Comparison of ENCODE assay signal across 8 cellular contexts in genomic region chr3:44914936-44915335, GRCh38. TPM values are rescaled to one million over a fixed set of nuclear protein-coding genes. Genes with fewer than 3 reads are reported as not detected.
A peak's percentile ranks its signal among the peaks of the same experiment; 100 is the strongest.
DNase-seq lines count a peak whose midpoint lies in the region; ATAC-seq and TF ChIP-seq lines count a peak whose summit lies in the region.
"Had no signal": no experiment of that assay in that cellular context is flagged by ENCODE, and none has a peak within 500 bp of the region (broad histone marks: within the 10 kb centered on the region; RNA-seq: fewer than 3 reads in every experiment).

No MANE protein-coding gene starts in this region.

- no TSS peak for BruUV-seq in PC-3 (replicated peaks; lab: Mats Ljungman, UMichigan)

- no peak overlapping the region for H2BK5ac ChIP-seq in mesenchymal stem cell (ENCODE audit: low read depth, low read length, poor library complexity, severe bottlenecking)

- H4K20me1 ChIP-seq in GM23248 (ENCODE audit: insufficient read depth) = no peaks in the 10 kb centered on the region
- H4K20me1 ChIP-seq in PC-3 (ENCODE audit: low read length) = no peaks in the 10 kb centered on the region

- H3K27me3 ChIP-seq in GM23248 (replicated peaks; ENCODE audit: insufficient read depth) (no peaks in the 10 kb centered on the region), PC-3 (ENCODE audit: low read length) (no peaks in the 10 kb centered on the region), psoas muscle (ENCODE audit: insufficient read depth in 3 of 3, low read length in 2 of 3) (no peaks in the 10 kb centered on the region), mesenchymal stem cell (ENCODE audit: control insufficient read depth in 1 of 2, insufficient read depth in 1 of 2, low read length in 2 of 2) (peaks cover 0 to 5% of the 10 kb centered on the region in 2 experiments)

- H3K79me2 ChIP-seq in GM23248 (ENCODE audit: insufficient read depth) (no peaks in the 10 kb centered on the region), PC-3 (ENCODE audit: low read length) (no peaks in the 10 kb centered on the region)

- TF ChIP-seq CTCF in PC-3 (conservative IDR thresholded peaks at IDR 0.05; ENCODE audit: low read depth, low read length) = peak; percentile 77
- peak; percentile 40 for TF ChIP-seq CTCF in fibroblast of mammary gland (conservative IDR thresholded peaks at IDR 0.05; ENCODE audit: control insufficient read depth, insufficient read depth, low read depth, low read length)
- peak; percentile 16 for TF ChIP-seq CTCF in psoas muscle (IDR thresholded peaks at IDR 0.05)

- H3K79me1 ChIP-seq in mesenchymal stem cell (replicated peaks; ENCODE audit: low read length, poor library complexity, severe bottlenecking) = no peaks in the 10 kb centered on the region

- in situ Hi-C loops in GM23248 (cut with MboI) = loop anchor here (10.0 kb wide), 1 partner anchor 380 kb away; no protein-coding TSS in a partner anchor

- CTCF ChIA-PET in PC-3 (lab: Charles Lee) = interaction anchor here (0.5 to 1.4 kb wide), 9 partner anchors 29 to 242 kb away, joined by 4 to 8 read pairs (median 5); partner anchors contain the start of genes EXOSC7 and ZDHHC3

- no peak overlapping the region for H2BK15ac ChIP-seq in mesenchymal stem cell (ENCODE audit: low read depth, poor library complexity, severe bottlenecking)

- H3K23ac ChIP-seq in mesenchymal stem cell (ENCODE audit: low read length in 2 of 2) = no peak overlapping the region

- intact Hi-C loops in PC-3 (cut with micrococcal nuclease) = loop anchor here (1.0 to 2.0 kb wide), 6 partner anchors 29 to 592 kb away; no protein-coding TSS in a partner anchor
- intact Hi-C loops in psoas muscle (cut with DNase I) = loop anchor here (2.0 to 10.0 kb wide), 4 partner anchors 153 to 590 kb away; partner anchors contain the start of genes KIAA1143 (in 1 of the 2) and KIF15 (in 1 of the 2)

- no peaks in the 10 kb centered on the region for H3K4me1 ChIP-seq in GM23248 (ENCODE audit: insufficient read depth)
- H3K4me1 ChIP-seq in PC-3 (ENCODE audit: insufficient read depth, low read length) = no peaks in the 10 kb centered on the region
- no peaks in the 10 kb centered on the region for H3K4me1 ChIP-seq in psoas muscle
- no peaks in the 10 kb centered on the region for H3K4me1 ChIP-seq in mesenchymal stem cell (ENCODE audit: control insufficient read depth, insufficient read depth, low read depth, low read length)

- no peak overlapping the region for H2BK12ac ChIP-seq in mesenchymal stem cell (ENCODE audit: low read length in 2 of 2)

- H3K9ac ChIP-seq in GM23248 (no peak overlapping the region), PC-3 (ENCODE audit: low read length) (no peak overlapping the region), mesenchymal stem cell (ENCODE audit: low read length) (no peak overlapping the region)

- H3K36me3 ChIP-seq in GM23248 (ENCODE audit: low read depth) (no peaks in the 10 kb centered on the region), PC-3 (ENCODE audit: low read depth, low read length) (no peaks in the 10 kb centered on the region), psoas muscle (ENCODE audit: insufficient read depth in 1 of 2, low read depth in 1 of 2) (peaks cover 0 to 20% of the 10 kb centered on the region in 2 donors), mesenchymal stem cell (ENCODE audit: control insufficient read depth in 1 of 2, insufficient read depth in 2 of 2, low read depth in 1 of 2, low read length in 2 of 2) (peaks cover 12 to 19% of the 10 kb centered on the region in 2 experiments)

- no peak overlapping the region for H3K4ac ChIP-seq in mesenchymal stem cell (ENCODE audit: low read depth in 1 of 2, low read length in 2 of 2)

- peak; percentile 37 for DNase-seq in GM23248
- DNase-seq in PC-3 = peak; percentile 70
- DNase-seq in fibroblast of mammary gland (ENCODE audit: low read depth) = no peak
- DNase-seq in psoas muscle = no peak
- no peak for DNase-seq in activated CD4-positive, alpha-beta T cell treated with anti-CD3 and anti-CD28 coated beads for 1 hour
- no peak for DNase-seq in mesenchymal stem cell
- DNase-seq: activated CD8-positive, alpha-beta memory T cell treated with anti-CD3 and anti-CD28 coated beads for 24 hours had no signal

- H3K4me2 ChIP-seq in GM23248 (ENCODE audit: unreplicated experiment) (no peak overlapping the region), PC-3 (ENCODE audit: low read length) (no peak overlapping the region), mesenchymal stem cell (ENCODE audit: low read length, poor library complexity, severe bottlenecking) (no peak overlapping the region)

- POLR2A ChIA-PET in PC-3 (lab: Charles Lee; ENCODE audit: unreplicated experiment) = no interaction called here

- no peaks in the 10 kb centered on the region for H3K9me2 ChIP-seq in GM23248 (ENCODE audit: insufficient read depth)
- H3K9me2 ChIP-seq in PC-3 (replicated peaks; ENCODE audit: low read length) = no peaks in the 10 kb centered on the region

- peak; percentile 87 for ATAC-seq in PC-3
- peak in 2 of 4 donors; percentile 47 to 52 for ATAC-seq in psoas muscle
- ATAC-seq in HG03045 (IDR thresholded peaks at IDR 0.05; ENCODE audit: unreplicated experiment) = no peak

- H3K27ac ChIP-seq in GM23248 (no peak overlapping the region), PC-3 (ENCODE audit: low read length) (no peak overlapping the region), psoas muscle (no peak overlapping the region), mesenchymal stem cell (ENCODE audit: low read length, poor library complexity, severe bottlenecking) (no peak overlapping the region)

- WGBS in GM23248 (ENCODE audit: low coverage in 1 of 2, low lambda C conversion rate in 2 of 2, missing lambda C conversion rate in 2 of 2), 2 experiments = 58 to 61% methylated on average over 4 of the region's 4 CpGs
- 54 to 71% (median 59%) methylated on average over 4 of the region's 4 CpGs for WGBS in psoas muscle, 3 donors
- 67% methylated on average over 4 of the region's 4 CpGs for WGBS in mesenchymal stem cell

- H3K9me3 ChIP-seq in GM23248 (ENCODE audit: low read depth) (no peaks in the 10 kb centered on the region), PC-3 (ENCODE audit: low read length) (no peaks in the 10 kb centered on the region), psoas muscle (no peaks in the 10 kb centered on the region), mesenchymal stem cell (ENCODE audit: control insufficient read depth, low read length) (peaks cover 13% of the 10 kb centered on the region)

- H3K14ac ChIP-seq in mesenchymal stem cell (ENCODE audit: low read length in 2 of 2) = no peak overlapping the region

- H2AFZ ChIP-seq in GM23248 (no peak overlapping the region), PC-3 (ENCODE audit: low read length) (no peak overlapping the region), mesenchymal stem cell (ENCODE audit: low read depth, low read length) (no peak overlapping the region)

- no peak overlapping the region for H3K18ac ChIP-seq in mesenchymal stem cell (ENCODE audit: low read depth in 1 of 2, low read length in 2 of 2)

- H4K8ac ChIP-seq in mesenchymal stem cell (ENCODE audit: low read length) = no peak overlapping the region

- no peak overlapping the region for H2AK5ac ChIP-seq in mesenchymal stem cell (ENCODE audit: low read length, severe bottlenecking)

- no peak overlapping the region for H2BK120ac ChIP-seq in mesenchymal stem cell (ENCODE audit: low read depth, low read length)

- no peak overlapping the region for H4K91ac ChIP-seq in mesenchymal stem cell (ENCODE audit: low read length)

- H3K4me3 ChIP-seq in GM23248 (no peak overlapping the region), PC-3 (ENCODE audit: low read length) (no peak overlapping the region), fibroblast of mammary gland (ENCODE audit: control insufficient read depth, low read depth, low read length) (no peak overlapping the region), psoas muscle (no peak overlapping the region), mesenchymal stem cell (ENCODE audit: insufficient read depth in 1 of 2, low read depth in 1 of 2, low read length in 2 of 2) (no peak overlapping the region)

- H3F3A ChIP-seq in GM23248 (ENCODE audit: insufficient read depth) (no peaks in the 10 kb centered on the region), PC-3 (ENCODE audit: low read length, unreplicated experiment) (no peaks in the 10 kb centered on the region)

RNA-seq across cellular contexts. Expression of gene TGM4, which starts 40.5 kb away (rescaled TPM):
- not detected in 2 replicates for total RNA-seq in GM23248 (2014; rRNA removed; shearing (Covaris generic))
- not detected in 2 replicates for polyA plus RNA-seq in GM23248 (2016; fragmentation: Nextera tagmentation; extraction: Ambion mirVana)
- total RNA-seq in PC-3 (2014; rRNA removed) = 0.46 and 1.2 TPM in 2 replicates
- not detected for total RNA-seq in psoas muscle
- not detected for polyA plus RNA-seq in psoas muscle
- 0.01 TPM for polyA plus RNA-seq in mesenchymal stem cell (2013, experiment 1 of 2)
- polyA plus RNA-seq in mesenchymal stem cell (2013, experiment 2 of 2) = not detected

RNA-seq across cellular contexts. Expression of gene TMEM42, which starts 53.2 kb away (rescaled TPM):
- total RNA-seq in GM23248 (2014; rRNA removed; shearing (Covaris generic)) = 23.2 and 33.8 TPM in 2 replicates
- polyA plus RNA-seq in GM23248 (2016; fragmentation: Nextera tagmentation; extraction: Ambion mirVana) (34.2 and 35.0 TPM in 2 replicates), psoas muscle (10 to 100 TPM; 12.5 to 14.0 (median 12.5) TPM)
- total RNA-seq in PC-3 (2014; rRNA removed) (6.3 and 10.2 TPM in 2 replicates), psoas muscle (10 to 100 TPM in 2 of 4 donors, 1 to 10 TPM in 2; 7.5 to 15.6 (median 9.8) TPM)
- polyA plus RNA-seq in mesenchymal stem cell (2013, experiment 1 of 2) = 10.3 TPM
- polyA plus RNA-seq in mesenchymal stem cell (2013, experiment 2 of 2) = 10.8 TPM

Comparison
In these comparisons a context has a peak if more than half of its experiments do, and no peak if none do; other contexts are left out.
1. DNase-seq: peak in GM23248 (single experiment) and PC-3 (single experiment); none in fibroblast of mammary gland (single experiment), psoas muscle (0 of 2), activated CD4-positive, alpha-beta T cell treated with anti-CD3 and anti-CD28 coated beads for 1 hour (single experiment) and mesenchymal stem cell (single experiment).
2. CTCF ChIP-seq: peak in every context shown above with its lines; median percentile 77 in PC-3; 40 in fibroblast of mammary gland; 16 in psoas muscle.